Comparison of ENCODE assay signal across 15 cellular contexts in genomic region chr4:142974331-142974730, GRCh38.
"Had no signal": no experiment of that assay in that cellular context is flagged by ENCODE, and none has a peak within 500 bp of the region (broad histone marks: within the 10 kb centered on the region; RNA-seq: fewer than 3 reads in every experiment).

No MANE protein-coding gene starts in this region.

- H3K4me1 ChIP-seq: colonic mucosa, esophagus squamous epithelium, right atrium auricular region had no signal

- H3K36me3 Mint-ChIP-seq: naive thymus-derived CD8-positive, alpha-beta T cell had no signal

- H3K4me3 ChIP-seq: colonic mucosa, esophagus squamous epithelium, right atrium auricular region, smooth muscle cell had no signal

- ATAC-seq: left colon; naive thymus-derived CD8-positive, alpha-beta T cell had no signal

- H3K27me3 ChIP-seq: colonic mucosa, esophagus squamous epithelium, neutrophil, right atrium auricular region had no signal

- H3K27ac ChIP-seq: colonic mucosa, esophagus squamous epithelium, neutrophil had no signal

- DNase-seq: colonic mucosa; dermis blood vessel endothelial cell; esophagus squamous epithelium; foreskin fibroblast; head of caudate nucleus; hippocampal formation; mammary epithelial cell; naive thymus-derived CD8-positive, alpha-beta T cell; stimulated activated CD4-positive, alpha-beta T cell treated with anti-CD3 and anti-CD28 coated beads, Interleukin-2, amount 100 ng/mL, for 48 hours; stimulated activated naive CD4-positive, alpha-beta T cell treated with Interleukin-2 at 50 U/mL for 16 hours; trophoblast cell had no signal

- H3K9me3 ChIP-seq: colonic mucosa, esophagus squamous epithelium, neutrophil, right atrium auricular region had no signal

- H3K27ac Mint-ChIP-seq: naive thymus-derived CD8-positive, alpha-beta T cell had no signal

- H3K36me3 ChIP-seq: colonic mucosa, esophagus squamous epithelium, neutrophil, right atrium auricular region had no signal
